28 cellular contexts compared by ENCODE assay signal in genomic region chr5:40347981-40348725, GRCh38.
"Had no signal": no experiment of that assay in that cellular context is flagged by ENCODE, and none has a peak within 500 bp of the region (broad histone marks: within the 10 kb centered on the region; RNA-seq: fewer than 3 reads in every experiment).

No MANE protein-coding gene starts in this region.

- H3K4me1 Mint-ChIP-seq: activated CD4-positive, alpha-beta T cell treated with anti-CD3 and anti-CD28 coated beads, Interleukin-2, amount 10 ng/mL, durations not matched to agents 24 days and 14 days; activated naive CD4-positive, alpha-beta T cell treated with anti-CD3 and anti-CD28 coated beads, Interleukin-2, amount 50 U/mL, for 24 hours; activated naive CD8-positive, alpha-beta T cell treated with anti-CD3 and anti-CD28 coated beads, Interleukin-2, amount 10 ng/mL, durations not matched to agents 7 days and 5 days had no signal

- H3K27me3 Mint-ChIP-seq: activated CD4-positive, alpha-beta T cell treated with anti-CD3 and anti-CD28 coated beads, Interleukin-2, amount 10 ng/mL, durations not matched to agents 24 days and 14 days; activated CD8-positive, alpha-beta T cell treated with anti-CD3 and anti-CD28 coated beads for 36 hours; activated naive CD4-positive, alpha-beta T cell treated with anti-CD3 and anti-CD28 coated beads, Interleukin-2, amount 50 U/mL, for 24 hours had no signal

- H3K4me3 Mint-ChIP-seq: activated CD4-positive, alpha-beta T cell treated with anti-CD3 and anti-CD28 coated beads, Interleukin-2, amount 10 ng/mL, durations not matched to agents 24 days and 14 days; activated CD8-positive, alpha-beta T cell treated with anti-CD3 and anti-CD28 coated beads for 36 hours; activated naive CD4-positive, alpha-beta T cell treated with anti-CD3 and anti-CD28 coated beads, Interleukin-2, amount 50 U/mL, for 24 hours; activated naive CD8-positive, alpha-beta T cell treated with anti-CD3 and anti-CD28 coated beads, Interleukin-2, amount 10 ng/mL, durations not matched to agents 7 days and 5 days; activated T-cell treated with anti-CD3 and anti-CD28 coated beads, Interleukin-2, amount 50 U/mL, for 72 hours had no signal

- H3K27ac Mint-ChIP-seq: activated CD4-positive, alpha-beta T cell treated with anti-CD3 and anti-CD28 coated beads, Interleukin-2, amount 10 ng/mL, durations not matched to agents 24 days and 14 days; activated CD8-positive, alpha-beta T cell treated with anti-CD3 and anti-CD28 coated beads for 36 hours; activated naive CD4-positive, alpha-beta T cell treated with anti-CD3 and anti-CD28 coated beads, Interleukin-2, amount 50 U/mL, for 24 hours; activated naive CD8-positive, alpha-beta T cell treated with anti-CD3 and anti-CD28 coated beads, Interleukin-2, amount 10 ng/mL, durations not matched to agents 7 days and 5 days; activated T-cell treated with anti-CD3 and anti-CD28 coated beads, Interleukin-2, amount 50 U/mL, for 72 hours; activated T-helper 2 cell treated with anti-CD3 and anti-CD28 coated beads, Interferon-gamma antibody, Interleukin-2, Interleukin-4, amounts not matched to agents 10 μg/mL and 5 μg/mL and 100 μg/mL, durations not matched to agents 14 hours and 24 hours and 36 hours had no signal

- DNase-seq: activated CD4-positive, alpha-beta T cell treated with anti-CD3 and anti-CD28 coated beads for 1 hour; activated CD4-positive, alpha-beta T cell treated with anti-CD3 and anti-CD28 coated beads, Interleukin-2, amount 10 ng/mL, durations not matched to agents 24 days and 14 days; activated CD4-positive, alpha-beta T cell treated with anti-CD3 and anti-CD28 coated beads, Interleukin-2, amount 50 U/mL, for 4 hours; activated CD4-positive, CD25-positive, alpha-beta regulatory T cell; activated CD8-positive, alpha-beta T cell treated with anti-CD3 and anti-CD28 coated beads for 36 hours; activated gamma-delta T cell; activated naive CD4-positive, alpha-beta T cell treated with Interleukin-2 at 50 U/mL for 16 hours; activated naive CD8-positive, alpha-beta T cell treated with anti-CD3 and anti-CD28 coated beads, Interleukin-2, amount 10 ng/mL, durations not matched to agents 7 days and 5 days; activated T-cell treated with anti-CD3 and anti-CD28 coated beads, Interleukin-2, amount 50 U/mL, for 1 hour; activated T-cell treated with anti-CD3 and anti-CD28 coated beads, Interleukin-2, amount 50 U/mL, for 72 hours; NCI-H1092 treated with DMSO at 0.1 percent for 48 hours; NCI-H1417; NCI-H187 treated with DMSO at 0.1 percent for 48 hours; NCI-H2081; NCI-H2171 treated with DMSO at 0.1 percent for 48 hours; NCI-H2227 treated with DMSO at 0.1 percent for 48 hours; NCI-H446 treated with DMSO at 0.1 percent for 48 hours; NCI-H524; NCI-H69; OCI-M1; Right ventricle myocardium superior; SW 1271; T-helper 1 cell; T-helper 2 cell; T-helper 9 cell; WERI-Rb-1 had no signal
